ENCODE assay signal across 9 cellular contexts in the genomic region with DNA sequence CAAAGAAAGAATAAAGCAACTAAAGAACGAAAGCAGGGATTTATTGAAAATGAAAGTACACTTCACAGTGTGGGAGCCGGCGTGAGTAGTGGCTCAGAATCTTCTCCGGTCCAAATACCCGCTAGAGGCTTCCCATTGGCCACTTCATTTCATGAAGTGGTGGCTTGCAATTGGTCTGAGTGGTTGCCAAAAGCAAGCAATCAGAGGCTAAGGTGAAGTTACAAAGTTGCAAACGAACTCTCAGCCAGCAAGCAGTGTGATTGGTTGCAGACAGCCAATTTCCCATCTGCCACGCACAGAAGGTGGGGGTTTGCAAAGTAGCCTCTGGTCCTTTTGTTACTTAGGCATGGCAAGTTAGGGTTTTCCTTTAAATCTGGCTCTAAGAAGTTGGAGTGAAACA. TPM values are rescaled to one million over a fixed set of nuclear protein-coding genes. Genes with fewer than 3 reads are reported as not detected.
DNase-seq lines count a peak whose midpoint lies in the region; ATAC-seq and TF ChIP-seq lines count a peak whose summit lies in the region.
"Had no signal": no experiment of that assay in that cellular context is flagged by ENCODE, and none has a peak within 500 bp of the region (broad histone marks: within the 10 kb centered on the region; RNA-seq: fewer than 3 reads in every experiment).

No MANE protein-coding gene starts in this region.

- peak; percentile 58 for DNase-seq in DMS79 treated with DMSO at 0.1 percent for 48 hours (lab: John Stamatoyannopoulos, UW)
- DNase-seq in colonic mucosa, result no peak
- no peak for DNase-seq in naive thymus-derived CD8-positive, alpha-beta T cell
- DNase-seq in RKO (ENCODE audit: low spot score), result no peak
- DNase-seq in NCI-H1105 treated with DMSO at 0.1 percent for 48 hours (lab: John Stamatoyannopoulos, UW), result no peak

- intact Hi-C loops in colonic mucosa (cut with DNase I), result loop anchor here (10.0 kb wide), 2 partner anchors 209 to 311 kb away; partner anchors contain the start of gene SRD5A3

- no peak for TF ChIP-seq CTCF in colonic mucosa (IDR thresholded peaks at IDR 0.05)

- no peaks in the 10 kb centered on the region for H3K9me3 ChIP-seq in HUES64 (ENCODE audit: insufficient read depth, low read depth, low read length)
- H3K9me3 ChIP-seq in colonic mucosa, result no peaks in the 10 kb centered on the region

- peak overlapping the region; percentile 15; the same call in 1 of the 2 replicates for H3K27ac ChIP-seq in HUES64 (ENCODE audit: low read depth, low read length)
- H3K27ac ChIP-seq in colonic mucosa, result peak overlapping the region; percentile 13

- H3K36me3 ChIP-seq in HUES64 (ENCODE audit: insufficient read depth, low read length), result no peaks in the 10 kb centered on the region
- no peaks in the 10 kb centered on the region for H3K36me3 ChIP-seq in colonic mucosa

- peak overlapping the region in 5 of 10 donors; percentile 20 to 56 (median 43) for H3K4me3 Mint-ChIP-seq in naive thymus-derived CD8-positive, alpha-beta T cell
- H3K4me3 Mint-ChIP-seq: activated naive CD8-positive, alpha-beta T cell had no signal

- H3K9ac ChIP-seq in HUES64 (ENCODE audit: low read depth, low read length), result no peak overlapping the region
- no peak overlapping the region for H3K9ac ChIP-seq in colonic mucosa (ENCODE audit: low read depth in 2 of 2, low read length in 2 of 2)

- peak overlapping the region in 3 of 10 donors; percentile 13 to 78 (median 32) for H3K27ac Mint-ChIP-seq in naive thymus-derived CD8-positive, alpha-beta T cell
- H3K27ac Mint-ChIP-seq: activated naive CD8-positive, alpha-beta T cell had no signal

- peaks cover 0 to 6% (median 5%) of the 10 kb centered on the region in 4 donors for H3K4me1 Mint-ChIP-seq in naive thymus-derived CD8-positive, alpha-beta T cell

- H3K27me3 ChIP-seq in HUES64 (ENCODE audit: insufficient read depth, low read length) (no peaks in the 10 kb centered on the region), colonic mucosa (no peaks in the 10 kb centered on the region)

- POLR2A ChIA-PET in naive thymus-derived CD8-positive, alpha-beta T cell (lab: Charles Lee), result no interaction called here

- no peak overlapping the region for H3K4me3 ChIP-seq in HUES64 (ENCODE audit: low read length)
- no peak overlapping the region for H3K4me3 ChIP-seq in colonic mucosa

- peak; percentile 20 to 46 for ATAC-seq in naive thymus-derived CD8-positive, alpha-beta T cell
- no peak for ATAC-seq in HG02970 (IDR thresholded peaks at IDR 0.05; ENCODE audit: low FRiP score, unreplicated experiment)
- ATAC-seq in GM21528 (IDR thresholded peaks at IDR 0.05; ENCODE audit: low FRiP score, unreplicated experiment), result no peak

- H3K36me3 Mint-ChIP-seq in naive thymus-derived CD8-positive, alpha-beta T cell, result no peaks in the 10 kb centered on the region
- H3K36me3 Mint-ChIP-seq: activated naive CD8-positive, alpha-beta T cell had no signal

- H3K9me3 Mint-ChIP-seq in naive thymus-derived CD8-positive, alpha-beta T cell, result no peaks in the 10 kb centered on the region

- H3K27me3 Mint-ChIP-seq in naive thymus-derived CD8-positive, alpha-beta T cell, result peaks cover 0 to 14% (median 6%) of the 10 kb centered on the region in 5 donors

- H3K4me1 ChIP-seq in HUES64 (ENCODE audit: insufficient read depth, low read length) (peaks cover 13% of the 10 kb centered on the region), colonic mucosa (no peaks in the 10 kb centered on the region)

- 81% methylated on average over 7 of the region's 7 CpGs for WGBS in HUES64

RNA-seq across cellular contexts. Expression of gene CLOCK, which starts 6.7 kb away (rescaled TPM):
- 10.4 TPM for polyA plus RNA-seq in HUES64 (2013, experiment 1 of 2)
- polyA plus RNA-seq in HUES64 (2013, experiment 2 of 2), result 14.8 TPM
- 10 to 100 TPM; 18.4 to 20.8 TPM for total RNA-seq in colonic mucosa
- 10 to 100 TPM; 10.9 to 12.6 TPM for total RNA-seq in naive thymus-derived CD8-positive, alpha-beta T cell
- polyA plus RNA-seq in naive thymus-derived CD8-positive, alpha-beta T cell, result 1 to 10 TPM; 4.8 to 5.2 (median 5.1) TPM

RNA-seq across cellular contexts. Expression of gene PDCL2, which starts 38.6 kb away (rescaled TPM):
- polyA plus RNA-seq in HUES64 (2013, experiment 1 of 2), result not detected
- not detected for polyA plus RNA-seq in HUES64 (2013, experiment 2 of 2)
- total RNA-seq in colonic mucosa, result not detected
- total RNA-seq in naive thymus-derived CD8-positive, alpha-beta T cell, result not detected
- not detected for polyA plus RNA-seq in naive thymus-derived CD8-positive, alpha-beta T cell

Comparison
In these comparisons a context has a peak if more than half of its experiments do, and no peak if none do; other contexts are left out.
1. ATAC-seq: peak in naive thymus-derived CD8-positive, alpha-beta T cell (2 of 2); none in HG02970 (single experiment) and GM21528 (single experiment).